1 cellular context compared by ENCODE assay signal in genomic region chr6:118876201-118876600, GRCh38.
TF ChIP-seq lines count a peak whose summit lies in the region.

No MANE protein-coding gene starts in this region.

TF ChIP-seq in HepG2, 621 proteins besides CTCF, POLR2A, EP300 and RAD21 (continued from another document):
- TF ChIP-seq ZC3H4 (CRISPR knock-in tag; IDR thresholded peaks at IDR 0.05; ENCODE audit: borderline replicate concordance) (no peak), EHMT2 (IDR thresholded peaks at IDR 0.05; ENCODE audit: borderline replicate concordance, low read depth, low read length) (no peak)
